ENCODE assay signal across 3 cellular contexts in genomic region chr7:141207661-141208060, GRCh38.
A peak's percentile ranks its signal among the peaks of the same experiment; 100 is the strongest.
TF ChIP-seq lines count a peak whose summit lies in the region.

No MANE protein-coding gene starts in this region.

TF ChIP-seq in HEK293, 187 proteins besides CTCF, POLR2A, EP300 and RAD21:
- TF ChIP-seq ZNF121 (tag by site-specific recombination; IDR thresholded peaks at IDR 0.05) (peak; percentile 44; the same call in 1 of the 2 replicates), ZNF132 (tag by site-specific recombination; IDR thresholded peaks at IDR 0.05; ENCODE audit: borderline replicate concordance) (no peak)

TF ChIP-seq in WTC11, 78 proteins besides CTCF, POLR2A, EP300 and RAD21:
- TF ChIP-seq SMAD3 (CRISPR knock-in tag; IDR thresholded peaks at IDR 0.05; ENCODE audit: borderline replicate concordance) (no peak), ZNF121 (CRISPR knock-in tag; IDR thresholded peaks at IDR 0.05) (peak; percentile 91)

TF ChIP-seq in H1, 55 proteins besides CTCF, POLR2A, EP300 and RAD21:
- TF ChIP-seq SIX5 (IDR thresholded peaks at IDR 0.05; ENCODE audit: low read depth, low read length), result no peak
- TF ChIP-seq KDM4A (IDR thresholded peaks at IDR 0.05; ENCODE audit: low read depth, low read length, severe bottlenecking), result no peak
- no peak for TF ChIP-seq HDAC6 (IDR thresholded peaks at IDR 0.05; ENCODE audit: low read depth, low read length)
- no peak for TF ChIP-seq CHD1 (IDR thresholded peaks at IDR 0.05; ENCODE audit: low read depth, low read length)
- no peak for TF ChIP-seq KDM1A (IDR thresholded peaks at IDR 0.05; ENCODE audit: borderline replicate concordance, low read length)
- no peak for TF ChIP-seq SIRT6 (IDR thresholded peaks at IDR 0.05; ENCODE audit: low read length)
- no peak for TF ChIP-seq EGR1 (IDR thresholded peaks at IDR 0.05; ENCODE audit: borderline replicate concordance, low read depth, low read length)
TF ChIP-seq in H1: peak in this region for 0.
